In the genomic region with DNA sequence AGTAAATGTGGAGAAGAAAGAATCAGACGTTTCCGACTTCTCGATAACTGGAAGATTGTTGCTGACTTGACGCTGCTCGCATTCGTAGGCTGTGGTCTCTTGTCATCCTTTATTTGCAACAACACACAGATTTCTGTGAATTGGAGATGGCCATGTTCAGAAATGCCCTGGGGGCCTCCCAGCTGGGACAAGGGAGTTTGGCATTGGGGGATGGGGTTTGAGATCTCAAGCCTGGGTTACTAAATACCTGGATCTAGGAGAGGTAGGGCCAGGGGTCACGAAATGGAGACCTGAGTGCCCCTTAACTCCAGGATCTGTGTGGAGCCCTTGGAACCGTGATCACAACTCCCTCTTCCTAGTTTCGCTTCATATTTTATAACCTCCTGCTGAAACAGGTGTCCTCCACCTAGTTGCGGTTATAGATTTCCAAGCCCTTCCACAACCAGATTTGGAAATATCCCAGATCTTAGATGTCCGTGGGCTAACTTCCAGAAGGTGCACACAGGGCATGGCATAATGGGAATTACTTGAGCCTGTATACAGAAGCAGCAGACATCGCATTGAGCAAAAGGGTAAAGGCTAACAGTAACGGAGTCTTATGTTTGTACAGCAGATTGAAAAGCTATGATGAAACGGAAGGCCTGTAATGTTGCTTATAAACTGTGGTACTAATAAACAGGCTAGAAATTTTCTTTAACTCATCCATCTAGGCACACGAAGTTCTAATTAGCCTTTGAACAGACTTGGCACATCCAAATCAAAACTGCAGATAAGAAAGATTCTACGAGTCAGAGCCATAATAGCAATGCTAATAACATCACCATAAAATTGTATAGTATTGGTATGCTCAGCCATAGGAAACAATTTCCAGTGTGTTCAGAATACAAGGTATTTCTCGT, we compare ENCODE assay signal across 8 cellular contexts. TPM values are rescaled to one million over a fixed set of nuclear protein-coding genes. Genes with fewer than 3 reads are reported as not detected.
DNase-seq lines count a peak whose midpoint lies in the region; ATAC-seq and TF ChIP-seq lines count a peak whose summit lies in the region.

No MANE protein-coding gene starts in this region.

- H3K4me2 ChIP-seq in neural cell (ENCODE audit: low read length): peak overlapping the region; percentile 86

- no peaks in the 10 kb centered on the region for H3K9me3 Mint-ChIP-seq in activated CD8-positive, alpha-beta memory T cell treated with anti-CD3 and anti-CD28 coated beads, Interleukin-2, amount 10 ng/mL, durations not matched to agents 7 days and 5 days (ENCODE audit: low read depth)

- H3F3A ChIP-seq in neural cell (ENCODE audit: insufficient read depth, low read length, poor library complexity, severe bottlenecking): no peaks in the 10 kb centered on the region

- DNase-seq in Kasumi-1 (lab: John Stamatoyannopoulos, UW) (peak; percentile 18 to 68), fibroblast of gingiva (ENCODE audit: low read depth) (peak; percentile 46)
- DNase-seq in activated CD8-positive, alpha-beta memory T cell treated with anti-CD3 and anti-CD28 coated beads, Interleukin-2, amount 10 ng/mL, durations not matched to agents 7 days and 5 days: peak; percentile 58

- no peak overlapping the region for H3K27ac Mint-ChIP-seq in activated CD8-positive, alpha-beta memory T cell treated with anti-CD3 and anti-CD28 coated beads, Interleukin-2, amount 10 ng/mL, durations not matched to agents 7 days and 5 days

- no peak overlapping the region for H3K4me3 Mint-ChIP-seq in activated CD8-positive, alpha-beta memory T cell treated with anti-CD3 and anti-CD28 coated beads, Interleukin-2, amount 10 ng/mL, durations not matched to agents 7 days and 5 days

- ATAC-seq in activated CD8-positive, alpha-beta memory T cell treated with anti-CD3 and anti-CD28 coated beads, Interleukin-2, amount 10 ng/mL, durations not matched to agents 7 days and 5 days: no peak
- no peak for ATAC-seq in HG02678 (IDR thresholded peaks at IDR 0.05; ENCODE audit: unreplicated experiment)
- ATAC-seq in GM19397 (IDR thresholded peaks at IDR 0.05; ENCODE audit: unreplicated experiment): no peak
- no peak for ATAC-seq in GM21360 (IDR thresholded peaks at IDR 0.05; ENCODE audit: unreplicated experiment)

- no peaks in the 10 kb centered on the region for H4K20me1 ChIP-seq in neural cell (ENCODE audit: insufficient read depth)

- no peaks in the 10 kb centered on the region for H3K9me2 ChIP-seq in neural cell (ENCODE audit: insufficient read depth, low read length)

- H3K79me2 ChIP-seq in neural cell (replicated peaks; ENCODE audit: insufficient read depth, low read length): peaks cover 28% of the 10 kb centered on the region

- H3K9me3 ChIP-seq in ES-I3 (ENCODE audit: control insufficient read depth, insufficient read depth, low read length): no peaks in the 10 kb centered on the region
- H3K9me3 ChIP-seq in neural cell (ENCODE audit: low read length): no peaks in the 10 kb centered on the region

- H3K36me3 Mint-ChIP-seq in activated CD8-positive, alpha-beta memory T cell treated with anti-CD3 and anti-CD28 coated beads, Interleukin-2, amount 10 ng/mL, durations not matched to agents 7 days and 5 days: peaks cover 2% of the 10 kb centered on the region

- CTCF ChIA-PET in activated CD8-positive, alpha-beta memory T cell treated with anti-CD3 and anti-CD28 coated beads, Interleukin-2, amount 10 ng/mL, durations not matched to agents 7 days and 5 days (lab: Charles Lee): interaction anchor here (1.2 to 2.0 kb wide), 2 partner anchors 44 to 48 kb away, joined by 3 to 7 read pairs; no protein-coding TSS in a partner anchor

- H3K27ac ChIP-seq in neural cell (ENCODE audit: low read length): peak overlapping the region; percentile 75

- no peaks in the 10 kb centered on the region for H3K27me3 Mint-ChIP-seq in activated CD8-positive, alpha-beta memory T cell treated with anti-CD3 and anti-CD28 coated beads, Interleukin-2, amount 10 ng/mL, durations not matched to agents 7 days and 5 days

- no peak for TF ChIP-seq RAD21 in neural cell (conservative IDR thresholded peaks at IDR 0.05)

- H3K27me3 ChIP-seq in neural cell (ENCODE audit: insufficient read depth, low read depth, low read length): no peaks in the 10 kb centered on the region

- H3K36me3 ChIP-seq in ES-I3 (ENCODE audit: insufficient read depth, low read length): no peaks in the 10 kb centered on the region
- H3K36me3 ChIP-seq in neural cell (ENCODE audit: insufficient read depth, low read length): no peaks in the 10 kb centered on the region

- H3K9ac ChIP-seq in ES-I3 (ENCODE audit: low read depth, low read length) (peak overlapping the region; percentile 70), neural cell (ENCODE audit: low read length) (peak overlapping the region; percentile 66)

- H2AFZ ChIP-seq in neural cell (ENCODE audit: low read depth, low read length): peak overlapping the region; percentile 94

- H3K4me3 ChIP-seq in neural cell (ENCODE audit: low read length): peak overlapping the region; percentile 77

- TF ChIP-seq CTCF in neural cell (IDR thresholded peaks at IDR 0.05; ENCODE audit: poor library complexity, severe bottlenecking): no peak

- peaks cover 16% of the 10 kb centered on the region for H3K4me1 Mint-ChIP-seq in activated CD8-positive, alpha-beta memory T cell treated with anti-CD3 and anti-CD28 coated beads, Interleukin-2, amount 10 ng/mL, durations not matched to agents 7 days and 5 days

- H3K4me1 ChIP-seq in ES-I3 (ENCODE audit: insufficient read depth, low read length): peaks cover 4% of the 10 kb centered on the region; the same call in 1 of the 2 replicates

- no peak for TF ChIP-seq EP300 in neural cell (conservative IDR thresholded peaks at IDR 0.05; ENCODE audit: poor library complexity, severe bottlenecking)

TF ChIP-seq in neural cell, 6 proteins besides CTCF, POLR2A, EP300 and RAD21:
- TF ChIP-seq REST (IDR thresholded peaks at IDR 0.05; ENCODE audit: borderline replicate concordance): no peak
- no peak for TF ChIP-seq TAF1 (IDR thresholded peaks at IDR 0.05; ENCODE audit: low read depth)
- TF ChIP-seq MXI1 (conservative IDR thresholded peaks at IDR 0.05; ENCODE audit: poor library complexity, severe bottlenecking): peak; percentile 38

RNA-seq across cellular contexts. Expression of gene USF3, which starts 1.0 kb away (rescaled TPM):
- total RNA-seq in activated CD8-positive, alpha-beta memory T cell treated with anti-CD3 and anti-CD28 coated beads, Interleukin-2, amount 10 ng/mL, durations not matched to agents 7 days and 5 days: 10 to 100 TPM; 14.5 to 15.2 TPM
- polyA plus RNA-seq in neural cell: 13.7 and 15.4 TPM in 2 replicates
- 19.5 and 29.1 TPM in 2 replicates for polyA minus RNA-seq in neural cell

RNA-seq across cellular contexts. Expression of gene NAA50, which starts 48.6 kb away (rescaled TPM):
- total RNA-seq in activated CD8-positive, alpha-beta memory T cell treated with anti-CD3 and anti-CD28 coated beads, Interleukin-2, amount 10 ng/mL, durations not matched to agents 7 days and 5 days: 100 to 1,000 TPM; 106 to 134 TPM
- 58.9 and 69.6 TPM in 2 replicates for polyA plus RNA-seq in neural cell
- 68.7 and 69.7 TPM in 2 replicates for polyA minus RNA-seq in neural cell

RNA-seq across cellular contexts. Expression of gene ATP6V1A, which starts 49.4 kb away (rescaled TPM):
- total RNA-seq in activated CD8-positive, alpha-beta memory T cell treated with anti-CD3 and anti-CD28 coated beads, Interleukin-2, amount 10 ng/mL, durations not matched to agents 7 days and 5 days: 10 to 100 TPM; 30.0 to 50.3 TPM
- 191 and 225 TPM in 2 replicates for polyA plus RNA-seq in neural cell
- 192 and 216 TPM in 2 replicates for polyA minus RNA-seq in neural cell
